Comparison of ENCODE assay signal across 17 cellular contexts in the genomic region with DNA sequence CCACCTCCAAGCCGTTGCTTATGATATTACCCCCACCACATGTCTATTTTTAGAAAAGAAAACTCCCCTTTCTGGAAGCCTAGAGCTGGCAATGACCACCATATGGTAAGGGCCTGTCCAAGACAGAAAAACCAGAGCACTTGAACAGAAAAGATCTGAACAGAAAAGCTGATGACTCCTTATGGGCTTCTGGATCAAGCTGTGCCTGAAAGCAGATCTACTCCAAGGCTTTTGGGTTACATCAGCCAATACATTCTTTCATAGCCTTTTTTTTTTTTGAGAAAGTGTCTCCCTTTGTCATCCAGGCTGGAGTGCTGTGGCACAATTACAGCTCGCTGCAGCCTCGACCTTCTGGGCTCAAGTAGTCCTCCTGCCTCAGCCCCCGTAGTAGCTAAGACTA. TPM values are rescaled to one million over a fixed set of nuclear protein-coding genes. Genes with fewer than 3 reads are reported as not detected.
DNase-seq lines count a peak whose midpoint lies in the region; ATAC-seq, FAIRE-seq and TF ChIP-seq lines count a peak whose summit lies in the region.
"Had no signal": no experiment of that assay in that cellular context is flagged by ENCODE, and none has a peak within 500 bp of the region (broad histone marks: within the 10 kb centered on the region; RNA-seq: fewer than 3 reads in every experiment).

No MANE protein-coding gene starts in this region.

- CTCF ChIA-PET in HepG2 (lab: Yijun Ruan, JAX; ENCODE audit: low intra/inter-chr PET ratio, low total read pairs): no interaction called here

- in situ Hi-C loops in HepG2 (cut with HindIII; ENCODE audit: extremely low pct_ligation_motif_present, low pct_unique_long_range_greater_than_20kb) (no loop called here), KBM-7 (cut with MboI; ENCODE audit: low pct_unique_long_range_greater_than_20kb, low sequenced_read_pairs) (no loop called here)

- no TSS peak for BruUV-seq in HepG2 (replicated peaks; lab: Mats Ljungman, UMichigan)

- H3K36me3 ChIP-seq in HepG2 (replicated peaks in 1 of 2; ENCODE audit: control insufficient read depth in 1 of 2, insufficient read depth in 2 of 2, low read length in 2 of 2): peaks cover 8 to 25% of the 10 kb centered on the region in 2 experiments; a peak in 3 of 5 replicates
- peaks cover 0 to 2% (median 0%) of the 10 kb centered on the region in 4 donors for H3K36me3 ChIP-seq in right lobe of liver

- intact Hi-C loops in HepG2 (cut with micrococcal nuclease; ENCODE audit: unreplicated experiment) (no loop called here), right lobe of liver (cut with DNase I) (no loop called here)

- H4K20me1 ChIP-seq in HepG2 (ENCODE audit: insufficient read depth, low read length): no peaks in the 10 kb centered on the region
- H4K20me1 ChIP-seq: BLaER1 had no signal

- no peaks in the 10 kb centered on the region for H3K79me2 ChIP-seq in HepG2 (ENCODE audit: insufficient read depth, low read length)

- H3K27me3 Mint-ChIP-seq in T-helper 2 cell treated with Interferon-gamma antibody and Interleukin-4, amounts not matched to agents 5 μg/mL and 100 μg/mL, for 36 hours (ENCODE audit: low read depth): no peaks in the 10 kb centered on the region
- H3K27me3 Mint-ChIP-seq in central memory CD8-positive, alpha-beta T cell: no peaks in the 10 kb centered on the region
- H3K27me3 Mint-ChIP-seq: CD8-positive, alpha-beta memory T cell had no signal

- H3K27ac ChIP-seq in HepG2 (ENCODE audit: extremely low read length, insufficient read depth, low read length): no peak overlapping the region
- no peak overlapping the region for H3K27ac ChIP-seq in right lobe of liver
- H3K27ac ChIP-seq: BLaER1, HL-60 had no signal

- peak overlapping the region; percentile 5 for H3K27ac Mint-ChIP-seq in T-helper 2 cell treated with Interferon-gamma antibody and Interleukin-4, amounts not matched to agents 5 μg/mL and 100 μg/mL, for 36 hours
- peak overlapping the region; percentile 61 for H3K27ac Mint-ChIP-seq in central memory CD8-positive, alpha-beta T cell (ENCODE audit: low read depth)
- H3K27ac Mint-ChIP-seq: HFFc6 had no signal

- H3K4me3 ChIP-seq in HepG2 (replicated peaks in 1 of 3; ENCODE audit: insufficient read depth in 1 of 3, low read depth in 2 of 3, low read length in 3 of 3): no peak overlapping the region
- H3K4me3 ChIP-seq in right lobe of liver: no peak overlapping the region
- H3K4me3 ChIP-seq: BLaER1 had no signal

- no peak for DNase-seq in T-helper 2 cell treated with Interferon-gamma antibody and Interleukin-4, amounts not matched to agents 5 μg/mL and 100 μg/mL, for 36 hours (ENCODE audit: low spot score)
- DNase-seq in T-helper 2 cell: no peak
- DNase-seq in HepG2 (ENCODE audit: low spot score): no peak
- no peak for DNase-seq in right lobe of liver
- no peak for DNase-seq in central memory CD8-positive, alpha-beta T cell (ENCODE audit: low spot score in 2 of 2)
- no peak for DNase-seq in KBM-7
- DNase-seq: 8988T; AML-193; Caco-2; CD8-positive, alpha-beta memory T cell; DND-41; GF-D8; HCEC 1CT; HFFc6 had no signal

- POLR2A ChIA-PET in HepG2 (lab: Yijun Ruan, JAX): no interaction called here

- WGBS in HepG2 (ENCODE audit: low lambda C conversion rate): 93% methylated on average over 4 of the region's 4 CpGs
- 78% methylated on average over 3 of the region's 4 CpGs for WGBS in right lobe of liver (ENCODE audit: insufficient coverage, low coverage, low lambda C conversion rate, missing lambda C conversion rate)

- no peak overlapping the region for H2AFZ ChIP-seq in HepG2 (ENCODE audit: low read length)

- no peaks in the 10 kb centered on the region for H3K27me3 ChIP-seq in HepG2 (ENCODE audit: control insufficient read depth in 1 of 2, insufficient read depth in 2 of 2, low read length in 2 of 2)
- no peaks in the 10 kb centered on the region for H3K27me3 ChIP-seq in right lobe of liver
- H3K27me3 ChIP-seq: BLaER1 had no signal

- H3K36me3 Mint-ChIP-seq in T-helper 2 cell treated with Interferon-gamma antibody and Interleukin-4, amounts not matched to agents 5 μg/mL and 100 μg/mL, for 36 hours (ENCODE audit: low read depth): peaks cover 87% of the 10 kb centered on the region
- peaks cover 18% of the 10 kb centered on the region for H3K36me3 Mint-ChIP-seq in central memory CD8-positive, alpha-beta T cell (ENCODE audit: insufficient read depth)

- FAIRE-seq in HepG2 (lab: Jason Lieb, UNC): no peak

- H3K4me1 ChIP-seq in HepG2 (ENCODE audit: insufficient read depth, low read length) (peaks cover 6% of the 10 kb centered on the region; the same call in 1 of the 2 replicates), right lobe of liver (no peaks in the 10 kb centered on the region)
- H3K4me1 ChIP-seq: BLaER1, Caco-2 had no signal

- no peak overlapping the region for H3K4me2 ChIP-seq in HepG2 (ENCODE audit: low read depth, low read length)
- H3K4me2 ChIP-seq: BLaER1 had no signal

- TF ChIP-seq POLR2A in HepG2 (IDR thresholded peaks at IDR 0.05; ENCODE audit: insufficient read depth in 1 of 2, low read depth in 2 of 2, low read length in 2 of 2) (no peak), right lobe of liver (IDR thresholded peaks at IDR 0.05) (no peak)

- H3K4me1 Mint-ChIP-seq in T-helper 2 cell treated with Interferon-gamma antibody and Interleukin-4, amounts not matched to agents 5 μg/mL and 100 μg/mL, for 36 hours (ENCODE audit: low read depth): peaks cover 10% of the 10 kb centered on the region
- H3K4me1 Mint-ChIP-seq in central memory CD8-positive, alpha-beta T cell: peaks cover 17% of the 10 kb centered on the region

- TF ChIP-seq EP300 in HepG2 (IDR thresholded peaks at IDR 0.05; ENCODE audit: low read depth in 2 of 2, low read length in 2 of 2): no peak
- no peak for TF ChIP-seq EP300 in HepG2 (CRISPR knock-in tag; IDR thresholded peaks at IDR 0.05; ENCODE audit: borderline replicate concordance)

- TF ChIP-seq RAD21 in HepG2 (CRISPR knock-in tag; IDR thresholded peaks at IDR 0.05): no peak

- ATAC-seq in HepG2: no peak
- no peak for ATAC-seq in right lobe of liver
- no peak for ATAC-seq in central memory CD8-positive, alpha-beta T cell (replicated peaks; ENCODE audit: extremely low read depth, poor library complexity, severe bottlenecking)
- no peak for ATAC-seq in esophagus mucosa

- H3K9me3 ChIP-seq in HepG2 (ENCODE audit: low read length) (no peaks in the 10 kb centered on the region), right lobe of liver (no peaks in the 10 kb centered on the region)
- H3K9me3 ChIP-seq: BLaER1, Caco-2 had no signal

- no peak overlapping the region for H3K4me3 Mint-ChIP-seq in T-helper 2 cell treated with Interferon-gamma antibody and Interleukin-4, amounts not matched to agents 5 μg/mL and 100 μg/mL, for 36 hours
- no peak overlapping the region for H3K4me3 Mint-ChIP-seq in central memory CD8-positive, alpha-beta T cell
- H3K4me3 Mint-ChIP-seq: HFFc6 had no signal

- no peak overlapping the region for H3K9ac ChIP-seq in HepG2 (ENCODE audit: insufficient read depth, low read depth, low read length)
- H3K9ac ChIP-seq: BLaER1 had no signal

- peaks cover 14% of the 10 kb centered on the region for H3K9me3 Mint-ChIP-seq in T-helper 2 cell treated with Interferon-gamma antibody and Interleukin-4, amounts not matched to agents 5 μg/mL and 100 μg/mL, for 36 hours
- no peaks in the 10 kb centered on the region for H3K9me3 Mint-ChIP-seq in central memory CD8-positive, alpha-beta T cell

- TF ChIP-seq CTCF in HepG2 (CRISPR knock-in tag; IDR thresholded peaks at IDR 0.05) (no peak), right lobe of liver (IDR thresholded peaks at IDR 0.05) (no peak)

RNA-seq across cellular contexts. Expression of a gene that starts 16.8 kb away (rescaled TPM):
- total RNA-seq in HepG2 (2016; rRNA removed; fragmentation: Illumina TruSeq; extraction: Trizol) (0.24 and 0.44 TPM in 2 replicates), right lobe of liver (10 to 100 TPM in 1 of 6 experiments, 1 to 10 TPM in 5; 5.2 to 13.4 (median 7.1) TPM), esophagus mucosa (20.6 TPM)
- total RNA-seq in HepG2 (2016; cell fraction: cytosol; rRNA removed; fragmentation: Illumina TruSeq; extraction: Trizol; ENCODE audit: low read depth): not detected in 2 replicates
- total RNA-seq in HepG2 (2016; cell fraction: insoluble cytoplasmic fraction; rRNA removed; fragmentation: Illumina TruSeq; extraction: Trizol): 0.11 TPM in 1 of 2 replicates, not detected in the other
- 0.10 TPM in 1 of 2 replicates, not detected in the other for total RNA-seq in HepG2 (2016; cell fraction: membrane; rRNA removed; fragmentation: Illumina TruSeq; extraction: Trizol)
- total RNA-seq in HepG2 (2016; cell fraction: nucleus; rRNA removed; fragmentation: Illumina TruSeq; extraction: Trizol): not detected in 2 replicates
- 0.05 and 0.10 TPM in 2 replicates for polyA plus RNA-seq in HepG2 (2011; rRNA removed)
- 0.07 and 0.09 TPM in 2 replicates for polyA plus RNA-seq in HepG2 (2011; cell fraction: cytosol; rRNA removed)
- 0.13 and 0.23 TPM in 2 replicates for polyA plus RNA-seq in HepG2 (2011; cell fraction: nucleus; rRNA removed)
- polyA plus RNA-seq in HepG2 (2012): not detected in 2 replicates
- polyA plus RNA-seq in HepG2 (2016; cell fraction: cytosol; fragmentation: Illumina TruSeq; extraction: Trizol; ENCODE audit: low read depth): not detected in 2 replicates
- polyA plus RNA-seq in HepG2 (2016; cell fraction: insoluble cytoplasmic fraction; fragmentation: Illumina TruSeq; extraction: Trizol; ENCODE audit: low read depth): 0.20 TPM in 1 of 2 replicates, not detected in the other
- not detected in 2 replicates for polyA plus RNA-seq in HepG2 (2016; cell fraction: membrane; fragmentation: Illumina TruSeq; extraction: Trizol; ENCODE audit: low read depth)
- not detected in 2 replicates for polyA plus RNA-seq in HepG2 (2016; cell fraction: nucleus; fragmentation: Illumina TruSeq; extraction: Trizol; ENCODE audit: insufficient read depth, low read depth)
- 0.98 TPM in 1 of 2 replicates, not detected in the other for polyA minus RNA-seq in HepG2 (2011; rRNA and poly(A)+ RNA removed; ENCODE audit: low replicate concordance)
- polyA minus RNA-seq in HepG2 (2011; cell fraction: cytosol; rRNA and poly(A)+ RNA removed): not detected in 2 replicates
- not detected in 2 replicates for polyA minus RNA-seq in HepG2 (2011; cell fraction: nucleus; rRNA and poly(A)+ RNA removed)

RNA-seq across cellular contexts. Expression of a gene that starts 23.3 kb away (rescaled TPM):
- total RNA-seq in HepG2 (2016; rRNA removed; fragmentation: Illumina TruSeq; extraction: Trizol) (10.5 and 16.7 TPM in 2 replicates), right lobe of liver (10 to 100 TPM in 1 of 6 experiments, 1 to 10 TPM in 5; 4.4 to 10.2 (median 7.2) TPM), esophagus mucosa (33.6 TPM)
- total RNA-seq in HepG2 (2016; cell fraction: cytosol; rRNA removed; fragmentation: Illumina TruSeq; extraction: Trizol; ENCODE audit: low read depth): 0.79 and 0.81 TPM in 2 replicates
- total RNA-seq in HepG2 (2016; cell fraction: insoluble cytoplasmic fraction; rRNA removed; fragmentation: Illumina TruSeq; extraction: Trizol): 11.3 and 14.6 TPM in 2 replicates
- 3.8 and 3.9 TPM in 2 replicates for total RNA-seq in HepG2 (2016; cell fraction: membrane; rRNA removed; fragmentation: Illumina TruSeq; extraction: Trizol)
- 8.6 and 11.6 TPM in 2 replicates for total RNA-seq in HepG2 (2016; cell fraction: nucleus; rRNA removed; fragmentation: Illumina TruSeq; extraction: Trizol)
- 4.8 and 6.7 TPM in 2 replicates for polyA plus RNA-seq in HepG2 (2011; rRNA removed)
- polyA plus RNA-seq in HepG2 (2011; cell fraction: cytosol; rRNA removed): 3.6 TPM in 2 replicates
- 16.1 and 17.1 TPM in 2 replicates for polyA plus RNA-seq in HepG2 (2011; cell fraction: nucleus; rRNA removed)
- polyA plus RNA-seq in HepG2 (2012): 4.8 and 5.6 TPM in 2 replicates
- polyA plus RNA-seq in HepG2 (2016; cell fraction: cytosol; fragmentation: Illumina TruSeq; extraction: Trizol; ENCODE audit: low read depth): 0.70 and 0.71 TPM in 2 replicates
- polyA plus RNA-seq in HepG2 (2016; cell fraction: insoluble cytoplasmic fraction; fragmentation: Illumina TruSeq; extraction: Trizol; ENCODE audit: low read depth): 12.8 and 14.3 TPM in 2 replicates
- 2.1 and 2.2 TPM in 2 replicates for polyA plus RNA-seq in HepG2 (2016; cell fraction: membrane; fragmentation: Illumina TruSeq; extraction: Trizol; ENCODE audit: low read depth)
- polyA plus RNA-seq in HepG2 (2016; cell fraction: nucleus; fragmentation: Illumina TruSeq; extraction: Trizol; ENCODE audit: insufficient read depth, low read depth): 10.5 and 12.9 TPM in 2 replicates
- 35.2 and 111 TPM in 2 replicates for polyA minus RNA-seq in HepG2 (2011; rRNA and poly(A)+ RNA removed; ENCODE audit: low replicate concordance)
- 6.7 and 6.8 TPM in 2 replicates for polyA minus RNA-seq in HepG2 (2011; cell fraction: cytosol; rRNA and poly(A)+ RNA removed)
- polyA minus RNA-seq in HepG2 (2011; cell fraction: nucleus; rRNA and poly(A)+ RNA removed): 12.4 and 16.2 TPM in 2 replicates

RNA-seq across cellular contexts. Expression of a gene that starts 54.8 kb away (rescaled TPM):
- total RNA-seq in HepG2 (2016; rRNA removed; fragmentation: Illumina TruSeq; extraction: Trizol) (6.5 and 7.5 TPM in 2 replicates), right lobe of liver (10 to 100 TPM; 19.2 to 23.0 (median 22.5) TPM), esophagus mucosa (37.2 TPM)
- total RNA-seq in HepG2 (2016; cell fraction: cytosol; rRNA removed; fragmentation: Illumina TruSeq; extraction: Trizol; ENCODE audit: low read depth): 1.1 and 1.7 TPM in 2 replicates
- 6.6 and 7.4 TPM in 2 replicates for total RNA-seq in HepG2 (2016; cell fraction: insoluble cytoplasmic fraction; rRNA removed; fragmentation: Illumina TruSeq; extraction: Trizol)
- total RNA-seq in HepG2 (2016; cell fraction: membrane; rRNA removed; fragmentation: Illumina TruSeq; extraction: Trizol): 2.5 and 2.8 TPM in 2 replicates
- 3.5 and 4.5 TPM in 2 replicates for total RNA-seq in HepG2 (2016; cell fraction: nucleus; rRNA removed; fragmentation: Illumina TruSeq; extraction: Trizol)
- 10.6 and 17.5 TPM in 2 replicates for polyA plus RNA-seq in HepG2 (2011; rRNA removed)
- 12.2 and 13.8 TPM in 2 replicates for polyA plus RNA-seq in HepG2 (2011; cell fraction: cytosol; rRNA removed)
- 8.3 and 11.0 TPM in 2 replicates for polyA plus RNA-seq in HepG2 (2011; cell fraction: nucleus; rRNA removed)
- polyA plus RNA-seq in HepG2 (2012): 7.5 and 8.1 TPM in 2 replicates
- 1.2 and 1.9 TPM in 2 replicates for polyA plus RNA-seq in HepG2 (2016; cell fraction: cytosol; fragmentation: Illumina TruSeq; extraction: Trizol; ENCODE audit: low read depth)
- 8.9 and 10.5 TPM in 2 replicates for polyA plus RNA-seq in HepG2 (2016; cell fraction: insoluble cytoplasmic fraction; fragmentation: Illumina TruSeq; extraction: Trizol; ENCODE audit: low read depth)
- 1.7 and 2.1 TPM in 2 replicates for polyA plus RNA-seq in HepG2 (2016; cell fraction: membrane; fragmentation: Illumina TruSeq; extraction: Trizol; ENCODE audit: low read depth)
- polyA plus RNA-seq in HepG2 (2016; cell fraction: nucleus; fragmentation: Illumina TruSeq; extraction: Trizol; ENCODE audit: insufficient read depth, low read depth): 5.1 and 5.6 TPM in 2 replicates
- 18.8 and 54.6 TPM in 2 replicates for polyA minus RNA-seq in HepG2 (2011; rRNA and poly(A)+ RNA removed; ENCODE audit: low replicate concordance)
- polyA minus RNA-seq in HepG2 (2011; cell fraction: cytosol; rRNA and poly(A)+ RNA removed): 4.9 and 5.5 TPM in 2 replicates
- polyA minus RNA-seq in HepG2 (2011; cell fraction: nucleus; rRNA and poly(A)+ RNA removed): 6.3 and 12.1 TPM in 2 replicates
- total RNA-seq: HFFc6 had no signal
